9 cellular contexts compared by ENCODE assay signal in the genomic region with DNA sequence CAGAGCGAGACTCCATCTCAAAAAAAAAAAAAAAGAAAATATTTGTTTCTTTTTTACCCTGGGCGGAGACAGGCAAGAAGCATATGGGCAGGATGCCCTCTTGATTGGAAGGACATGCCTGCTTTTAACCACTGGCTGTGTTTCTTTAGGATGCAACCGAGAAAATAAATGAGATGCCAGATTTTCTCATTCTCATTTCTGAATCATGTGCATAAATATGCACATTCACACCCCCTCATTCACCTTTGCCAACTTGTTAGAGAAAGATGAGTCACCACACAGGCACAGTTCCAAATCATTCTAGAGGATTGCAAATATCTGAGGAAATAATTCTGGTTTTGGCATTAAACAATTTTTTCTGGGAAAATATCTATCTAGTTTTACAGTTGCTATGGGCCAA. TPM values are rescaled to one million over a fixed set of nuclear protein-coding genes. Genes with fewer than 3 reads are reported as not detected.
DNase-seq lines count a peak whose midpoint lies in the region; ATAC-seq lines count a peak whose summit lies in the region.
"Had no signal": no experiment of that assay in that cellular context is flagged by ENCODE, and none has a peak within 500 bp of the region (broad histone marks: within the 10 kb centered on the region; RNA-seq: fewer than 3 reads in every experiment).

No MANE protein-coding gene starts in this region.

- no peak overlapping the region for H3K9ac ChIP-seq in neuronal stem cell (ENCODE audit: low read depth, low read length, poor library complexity)

- no peak overlapping the region for H2BK15ac ChIP-seq in neuronal stem cell (ENCODE audit: low read length)

- no peak overlapping the region for H2AK5ac ChIP-seq in neuronal stem cell (ENCODE audit: low read depth, low read length)

- WGBS in neuronal stem cell (ENCODE audit: extremely low coverage in 2 of 2, insufficient read length in 2 of 2, insufficient replicate concordance in 1 of 2), 2 donors: no CpG with 5 or more reads among the region's 3 CpGs

- ATAC-seq in Right ventricle myocardium inferior: peak; percentile 31

- DNase-seq in HCEC 1CT (peak; percentile 93), T1000 (lab: John Stamatoyannopoulos, UW) (peak; percentile 54), Right ventricle myocardium inferior (ENCODE audit: missing footprints) (no peak), stromal cell of bone marrow (ENCODE audit: low read depth) (peak; percentile 97), NCI-H1105 (lab: John Stamatoyannopoulos, UW) (no peak), neuronal stem cell (ENCODE audit: low spot score) (no peak), NCI-H1092 treated with DMSO at 0.1 percent for 48 hours (lab: John Stamatoyannopoulos, UW) (no peak), NCI-H510A (lab: John Stamatoyannopoulos, UW) (no peak)
- DNase-seq: psoas muscle had no signal

- no peaks in the 10 kb centered on the region for H3K9me3 ChIP-seq in neuronal stem cell (replicated peaks in 1 of 2; ENCODE audit: control insufficient read depth in 2 of 2, insufficient read depth in 1 of 2, low read depth in 1 of 2, low read length in 2 of 2)
- H3K9me3 ChIP-seq: psoas muscle had no signal

- H3K4me3 ChIP-seq in neuronal stem cell (ENCODE audit: low read length in 2 of 2): no peak overlapping the region
- H3K4me3 ChIP-seq: psoas muscle had no signal

- no peak overlapping the region for H2AFZ ChIP-seq in neuronal stem cell (ENCODE audit: low read length)

- no peaks in the 10 kb centered on the region for H3K79me1 ChIP-seq in neuronal stem cell (ENCODE audit: low read depth, low read length)

- no peak overlapping the region for H3K4ac ChIP-seq in neuronal stem cell (ENCODE audit: low read length)

- no peak overlapping the region for H2BK12ac ChIP-seq in neuronal stem cell (ENCODE audit: low read length)

- H3K27me3 ChIP-seq in neuronal stem cell (ENCODE audit: control insufficient read depth in 3 of 3, insufficient read depth in 3 of 3, low read depth in 1 of 3, low read length in 3 of 3): no peaks in the 10 kb centered on the region

- H3K14ac ChIP-seq in neuronal stem cell (ENCODE audit: low read length): no peak overlapping the region

- H4K8ac ChIP-seq in neuronal stem cell (ENCODE audit: low read depth, low read length): no peak overlapping the region

- H3K4me2 ChIP-seq in neuronal stem cell (ENCODE audit: insufficient read depth, low read length, poor library complexity, severe bottlenecking): no peak overlapping the region

- no peak overlapping the region for H3K23ac ChIP-seq in neuronal stem cell (ENCODE audit: low read depth, low read length, poor library complexity)

- H2BK120ac ChIP-seq in neuronal stem cell (ENCODE audit: low read depth, low read length): no peak overlapping the region

- no peak overlapping the region for H2BK5ac ChIP-seq in neuronal stem cell (ENCODE audit: low read length)

- intact Hi-C loops in Right ventricle myocardium inferior (cut with DNase I): no loop called here

- H3K27ac ChIP-seq in neuronal stem cell (replicated peaks; ENCODE audit: low read length): no peak overlapping the region
- H3K27ac ChIP-seq: psoas muscle had no signal

- no peak overlapping the region for H4K91ac ChIP-seq in neuronal stem cell (ENCODE audit: low read depth, low read length, poor library complexity)

- peaks cover 0 to 1% of the 10 kb centered on the region in 2 donors for H3K4me1 ChIP-seq in neuronal stem cell (ENCODE audit: control insufficient read depth in 2 of 2, insufficient read depth in 1 of 2, low read depth in 1 of 2, low read length in 2 of 2)
- H3K4me1 ChIP-seq: psoas muscle had no signal

- H3K18ac ChIP-seq in neuronal stem cell (ENCODE audit: low read length): no peak overlapping the region

- H3K36me3 ChIP-seq in neuronal stem cell (replicated peaks in 1 of 2; ENCODE audit: control insufficient read depth in 2 of 2, insufficient read depth in 2 of 2, low read length in 2 of 2): no peaks in the 10 kb centered on the region

RNA-seq across cellular contexts. Expression of a gene that starts 3.3 kb away (rescaled TPM):
- total RNA-seq in Right ventricle myocardium inferior: 0.22 TPM
- not detected for polyA plus RNA-seq in neuronal stem cell (2013, experiment 1 of 2)
- 0.03 TPM for polyA plus RNA-seq in neuronal stem cell (2013, experiment 2 of 2)
- total RNA-seq: psoas muscle had no signal

RNA-seq across cellular contexts. Expression of a gene that starts 37.0 kb away (rescaled TPM):
- total RNA-seq in Right ventricle myocardium inferior: 25.1 TPM
- polyA plus RNA-seq in neuronal stem cell (2013, experiment 1 of 2): 26.0 TPM
- polyA plus RNA-seq in neuronal stem cell (2013, experiment 2 of 2): 25.3 TPM

RNA-seq across cellular contexts. Expression of a gene that starts 50.3 kb away (rescaled TPM):
- 10.0 TPM for total RNA-seq in Right ventricle myocardium inferior
- polyA plus RNA-seq in neuronal stem cell (2013, experiment 1 of 2): 10.9 TPM
- polyA plus RNA-seq in neuronal stem cell (2013, experiment 2 of 2): 11.6 TPM

Comparison
In these comparisons a context has a peak if more than half of its experiments do, and no peak if none do; other contexts are left out.
1. DNase-seq: peak in HCEC 1CT (single experiment), T1000 (single experiment) and stromal cell of bone marrow (single experiment); none in Right ventricle myocardium inferior (single experiment), NCI-H1105 (single experiment), neuronal stem cell (single experiment), NCI-H1092 treated with DMSO at 0.1 percent for 48 hours (single experiment) and NCI-H510A (single experiment).